In genomic region chr15:70995383-70995965, GRCh38 we compare ENCODE assay signal across 20 cellular contexts.
"Had no signal": no experiment of that assay in that cellular context is flagged by ENCODE, and none has a peak within 500 bp of the region (broad histone marks: within the 10 kb centered on the region; RNA-seq: fewer than 3 reads in every experiment).

No MANE protein-coding gene starts in this region.

- H3K27me3 Mint-ChIP-seq: brain had no signal

- H3K4me1 Mint-ChIP-seq: activated B cell treated with CpG ODN at 0.5 μM for 24 hours; activated CD4-positive, alpha-beta T cell treated with anti-CD3 and anti-CD28 coated beads, Interleukin-2, amount 10 ng/mL, durations not matched to agents 7 days and 5 days; brain; central memory CD8-positive, alpha-beta T cell; immature natural killer cell; neural crest cell had no signal

- H3K4me3 ChIP-seq: coronary artery, gastrocnemius medialis, heart left ventricle, lower lobe of right lung, stomach, testis, upper lobe of left lung had no signal

- H3K27ac ChIP-seq: coronary artery, gastrocnemius medialis, heart left ventricle, lower lobe of right lung, stomach, upper lobe of left lung had no signal

- H3K9me3 ChIP-seq: gastrocnemius medialis, testis had no signal

- H3K4me1 ChIP-seq: gastrocnemius medialis, heart left ventricle, lower lobe of right lung, stomach, testis, upper lobe of left lung had no signal

- H3K27me3 ChIP-seq: gastrocnemius medialis, heart left ventricle, stomach, testis, upper lobe of left lung had no signal

- DNase-seq: activated B cell treated with CpG ODN at 0.5 μM for 24 hours; activated CD4-positive, alpha-beta T cell treated with anti-CD3 and anti-CD28 coated beads, Interleukin-2, amount 10 ng/mL, durations not matched to agents 7 days and 5 days; activated gamma-delta T cell treated with Interleukin-2 at 50 U/mL for 16 hours; amniotic stem cell; effector CD8-positive, alpha-beta T cell; gastrocnemius medialis; heart left ventricle; immature natural killer cell; lower lobe of right lung; stimulated activated CD4-positive, alpha-beta T cell treated with anti-CD3 and anti-CD28 coated beads, Interleukin-12 subunit alpha, Interleukin-12 subunit beta, amount 100 ng/mL, for 4 hours; stimulated activated CD4-positive, alpha-beta T cell treated with anti-CD3 and anti-CD28 coated beads, Interleukin-2, amount 100 ng/mL, for 24 hours; stomach; testis; upper lobe of left lung had no signal

- ATAC-seq: gastrocnemius medialis, heart left ventricle, lower lobe of right lung, sciatic nerve had no signal

- H3K27ac Mint-ChIP-seq: activated B cell treated with CpG ODN at 0.5 μM for 24 hours; activated CD4-positive, alpha-beta T cell treated with anti-CD3 and anti-CD28 coated beads, Interleukin-2, amount 10 ng/mL, durations not matched to agents 7 days and 5 days; activated naive CD8-positive, alpha-beta T cell; immature natural killer cell had no signal

- H3K36me3 ChIP-seq: gastrocnemius medialis, lower lobe of right lung had no signal

- H3K4me3 Mint-ChIP-seq: activated B cell treated with CpG ODN at 0.5 μM for 24 hours; activated CD4-positive, alpha-beta T cell treated with anti-CD3 and anti-CD28 coated beads, Interleukin-2, amount 10 ng/mL, durations not matched to agents 7 days and 5 days; activated naive CD8-positive, alpha-beta T cell; brain; central memory CD8-positive, alpha-beta T cell; immature natural killer cell; neural crest cell had no signal
